8 cellular contexts compared by ENCODE assay signal in genomic region chr16:89491238-89491869, GRCh38. TPM values are rescaled to one million over a fixed set of nuclear protein-coding genes. Genes with fewer than 3 reads are reported as not detected.
DNase-seq lines count a peak whose midpoint lies in the region; ATAC-seq and TF ChIP-seq lines count a peak whose summit lies in the region.

No MANE protein-coding gene starts in this region.

- no peaks in the 10 kb centered on the region for H3K9me2 ChIP-seq in DOHH2 (replicated peaks; ENCODE audit: control insufficient read depth, low read length)

- H3K4me1 ChIP-seq in DOHH2 (ENCODE audit: control insufficient read depth, low read length) (peaks cover 38% of the 10 kb centered on the region), body of pancreas (peaks cover 37% of the 10 kb centered on the region), lung (ENCODE audit: control insufficient read depth in 2 of 2, insufficient read depth in 2 of 2, low read length in 2 of 2) (peaks cover 12 to 15% of the 10 kb centered on the region in 2 donors), aorta (ENCODE audit: control insufficient read depth in 1 of 2, insufficient read depth in 2 of 2, low read length in 2 of 2) (peaks cover 0 to 5% of the 10 kb centered on the region in 2 donors)

- peak; percentile 36 for DNase-seq in M059J (ENCODE audit: low read depth)
- no peak for DNase-seq in body of pancreas
- DNase-seq in lung (ENCODE audit: low spot score): no peak
- no peak for DNase-seq in aorta
- no peak for DNase-seq in NCI-H1048 (lab: John Stamatoyannopoulos, UW)
- no peak for DNase-seq in activated CD8-positive, alpha-beta memory T cell treated with anti-CD3 and anti-CD28 coated beads, Interleukin-2, amount 50 U/mL, for 48 hours
- DNase-seq in ureter (ENCODE audit: low spot score): no peak

- intact Hi-C loops in body of pancreas (cut with DNase I) (no loop called here), aorta (cut with DNase I) (loop anchor here in 1 of 2 donors (5.0 kb wide), 1 partner anchor 159 kb away; no protein-coding TSS in a partner anchor)

- ATAC-seq in body of pancreas: no peak
- ATAC-seq in lung (ENCODE audit: insufficient read depth, low FRiP score): no peak
- no peak for ATAC-seq in aorta (ENCODE audit: low FRiP score)

- peaks cover 24% of the 10 kb centered on the region for H4K20me1 ChIP-seq in DOHH2 (ENCODE audit: control insufficient read depth, insufficient read depth, low read depth, low read length)

- H3K9me3 ChIP-seq in DOHH2 (ENCODE audit: control insufficient read depth, insufficient read depth, low read length) (no peaks in the 10 kb centered on the region), body of pancreas (no peaks in the 10 kb centered on the region), lung (ENCODE audit: control insufficient read depth in 2 of 2, insufficient read depth in 1 of 2, low read length in 1 of 2) (no peaks in the 10 kb centered on the region), aorta (ENCODE audit: control insufficient read depth, low read length) (no peaks in the 10 kb centered on the region)

- H3K27me3 ChIP-seq in DOHH2 (ENCODE audit: control insufficient read depth, low read length) (no peaks in the 10 kb centered on the region), body of pancreas (no peaks in the 10 kb centered on the region), lung (ENCODE audit: control insufficient read depth, insufficient read depth) (no peaks in the 10 kb centered on the region), aorta (ENCODE audit: control insufficient read depth in 1 of 2, insufficient read depth in 2 of 2, low read length in 1 of 2) (no peaks in the 10 kb centered on the region)

- H3K4me3 ChIP-seq in DOHH2 (ENCODE audit: low read length): peak overlapping the region; percentile 83
- H3K4me3 ChIP-seq in body of pancreas: peak overlapping the region; percentile 58 to 60
- peak overlapping the region; percentile 72 for H3K4me3 ChIP-seq in lung
- peak overlapping the region; percentile 72 to 74 for H3K4me3 ChIP-seq in aorta (ENCODE audit: low read length in 2 of 2)

- H3K79me2 ChIP-seq in DOHH2 (ENCODE audit: control insufficient read depth, low read length): peaks cover 58% of the 10 kb centered on the region

- TF ChIP-seq CTCF in DOHH2 (IDR thresholded peaks at IDR 0.05; ENCODE audit: low read depth, low read length, poor library complexity, severe bottlenecking): peak; percentile 34
- peak in 2 of 7 experiments; percentile 16 to 24 for TF ChIP-seq CTCF in body of pancreas (IDR thresholded peaks at IDR 0.05)
- TF ChIP-seq CTCF in lung (IDR thresholded peaks at IDR 0.05; ENCODE audit: control extremely low read depth, extremely low read depth): no peak

- H3K36me3 ChIP-seq in DOHH2 (ENCODE audit: control insufficient read depth, low read length) (peaks cover 16% of the 10 kb centered on the region), body of pancreas (replicated peaks in 1 of 2; ENCODE audit: insufficient read depth in 1 of 2, low read depth in 2 of 2) (no peaks in the 10 kb centered on the region), lung (ENCODE audit: control insufficient read depth in 2 of 2, insufficient read depth in 2 of 2, low read length in 2 of 2) (no peaks in the 10 kb centered on the region), aorta (ENCODE audit: control insufficient read depth in 1 of 2, insufficient read depth in 2 of 2, low read length in 1 of 2) (no peaks in the 10 kb centered on the region)

- WGBS in body of pancreas, 2 donors: 2 to 5% methylated on average over 16 to 22 of the region's 22 CpGs
- WGBS in lung, 2 donors: 2 to 3% methylated on average over 22 of the region's 22 CpGs
- 2 to 3% methylated on average over 22 of the region's 22 CpGs for WGBS in aorta, 2 donors

- H3K4me2 ChIP-seq in DOHH2 (ENCODE audit: low read length): peak overlapping the region; percentile 73

- TF ChIP-seq POLR2A in body of pancreas (IDR thresholded peaks at IDR 0.05): no peak

- peaks cover 10% of the 10 kb centered on the region for H3F3A ChIP-seq in DOHH2 (ENCODE audit: control insufficient read depth, insufficient read depth)

- H3K27ac ChIP-seq in DOHH2 (ENCODE audit: low read depth, low read length) (peak overlapping the region; percentile 47), body of pancreas (peak overlapping the region; percentile 64 to 99 (median 90)), lung (ENCODE audit: low read depth in 1 of 2, low read length in 1 of 2) (peak overlapping the region; percentile 97), aorta (ENCODE audit: low read depth in 1 of 2, low read length in 2 of 2) (peak overlapping the region; percentile 91 to 92)

RNA-seq across cellular contexts. Expression of gene ANKRD11, which starts 1.0 kb away (rescaled TPM):
- total RNA-seq in M059J (2014; rRNA removed; shearing (Covaris generic)): 21.4 and 47.1 TPM in 2 replicates
- total RNA-seq in body of pancreas (10 to 100 TPM; 52.1 to 97.9 TPM), lung (100 to 1,000 TPM; 111 to 162 TPM), aorta (100 to 1,000 TPM; 124 to 139 TPM), ureter (258 TPM)
- polyA plus RNA-seq in lung (10 to 100 TPM; 58.5 to 67.8 TPM), aorta (10 to 100 TPM; 34.6 to 56.0 TPM)

RNA-seq across cellular contexts. Expression of gene SPG7, which starts 16.8 kb away (rescaled TPM):
- total RNA-seq in M059J (2014; rRNA removed; shearing (Covaris generic)): 69.6 and 77.5 TPM in 2 replicates
- total RNA-seq in body of pancreas (100 to 1,000 TPM; 107 to 152 TPM), lung (100 to 1,000 TPM; 101 to 114 TPM), aorta (100 to 1,000 TPM in 1 of 2 donors, 10 to 100 TPM in 1; 90.6 to 110 TPM), ureter (132 TPM)
- polyA plus RNA-seq in lung (10 to 100 TPM; 59.0 to 89.4 TPM), aorta (100 to 1,000 TPM in 1 of 2 donors, 10 to 100 TPM in 1; 28.4 to 171 TPM)

Comparison
In these comparisons a context has a peak if more than half of its experiments do, and no peak if none do; other contexts are left out.
1. H3K27ac ChIP-seq: peak in every context shown above with its lines; median percentile 97 in lung; 92 in aorta; 90 in body of pancreas; 47 in DOHH2.